Comparison of ENCODE assay signal across 1 cellular context in genomic region chr6:116385462-116385807, GRCh38.
A peak's percentile ranks its signal among the peaks of the same experiment; 100 is the strongest.
TF ChIP-seq lines count a peak whose summit lies in the region.

No MANE protein-coding gene starts in this region.

TF ChIP-seq in GM12878, 131 proteins besides CTCF, POLR2A, EP300 and RAD21 (continued from another document):
- TF ChIP-seq PRDM15 (CRISPR knock-in tag; IDR thresholded peaks at IDR 0.05) (no peak), MXI1 (IDR thresholded peaks at IDR 0.05; ENCODE audit: low read depth, low read length) (no peak), TCF3 (IDR thresholded peaks at IDR 0.05; ENCODE audit: borderline replicate concordance, insufficient read depth, low read depth, low read length) (no peak), MTA2 (IDR thresholded peaks at IDR 0.05; ENCODE audit: low read depth) (peak; percentile 24; the same call in 1 of the 2 replicates), SPI1 (IDR thresholded peaks at IDR 0.05; ENCODE audit: borderline replicate concordance, insufficient read depth, low read depth, low read length) (no peak), SMC3 (IDR thresholded peaks at IDR 0.05; ENCODE audit: borderline replicate concordance, low read length) (no peak), STAT3 (IDR thresholded peaks at IDR 0.05; ENCODE audit: low read depth, low read length) (0 out of 2 replicates have a peak, but pooled peaks have one; percentile 33), MYB (IDR thresholded peaks at IDR 0.05; ENCODE audit: borderline replicate concordance, low read depth, low read length) (no peak), RELB (IDR thresholded peaks at IDR 0.05; ENCODE audit: low read depth) (no peak), ZNF207 (IDR thresholded peaks at IDR 0.05; ENCODE audit: borderline replicate concordance) (no peak), POU2F2 (IDR thresholded peaks at IDR 0.05; ENCODE audit: borderline replicate concordance, low read depth, low read length) (no peak), JUND (IDR thresholded peaks at IDR 0.05; ENCODE audit: low read depth, low read length) (no peak), BRCA1 (IDR thresholded peaks at IDR 0.05; ENCODE audit: low read depth, low read length) (no peak), FOXM1 (IDR thresholded peaks at IDR 0.05; ENCODE audit: low read depth, low read length) (no peak), HDGF (IDR thresholded peaks at IDR 0.05) (no peak), CUX1 (IDR thresholded peaks at IDR 0.05; ENCODE audit: insufficient replicate concordance, low read depth, low read length) (no peak), NR2F1 (conservative IDR thresholded peaks at IDR 0.05) (no peak), IKZF2 (IDR thresholded peaks at IDR 0.05) (0 out of 4 replicates have a peak, but pooled peaks of 1 of the 2 experiments have one; percentile 26), BACH1 (IDR thresholded peaks at IDR 0.05; ENCODE audit: borderline replicate concordance) (no peak), LARP7 (IDR thresholded peaks at IDR 0.05) (no peak)
